16 cellular contexts compared by ENCODE assay signal in the genomic region with DNA sequence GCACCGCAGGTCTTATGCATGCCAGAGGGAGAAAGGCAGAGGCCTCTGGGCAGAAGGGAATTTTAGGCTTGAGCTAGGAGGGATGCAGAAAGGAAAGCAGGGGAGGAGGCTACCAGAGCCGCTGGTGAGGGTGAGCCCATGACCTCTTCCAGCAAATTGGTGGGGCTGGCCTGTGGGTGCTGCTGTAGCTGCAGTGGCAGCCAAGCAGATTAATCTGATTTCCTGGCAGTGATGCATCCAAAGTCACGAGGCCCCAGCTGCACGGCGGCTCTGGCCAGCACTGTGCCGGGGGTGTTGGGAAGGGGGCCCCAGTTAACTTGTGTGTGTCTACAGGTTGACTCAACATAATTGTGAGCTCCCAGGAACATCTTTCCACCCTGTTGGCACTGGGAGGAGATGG. TPM values are rescaled to one million over a fixed set of nuclear protein-coding genes. Genes with fewer than 3 reads are reported as not detected.
"Had no signal": no experiment of that assay in that cellular context is flagged by ENCODE, and none has a peak within 500 bp of the region (broad histone marks: within the 10 kb centered on the region; RNA-seq: fewer than 3 reads in every experiment).

No MANE protein-coding gene starts in this region.

- ATAC-seq: activated T-cell treated with anti-CD3 and anti-CD28 coated beads, Interleukin-2, amount 50 U/mL, for 72 hours; effector memory CD8-positive, alpha-beta T cell; left lung; naive thymus-derived CD4-positive, alpha-beta T cell; stimulated activated naive CD8-positive, alpha-beta T cell treated with anti-CD3 and anti-CD28 coated beads, Interleukin-15, Interleukin-2, amounts not matched to agents 100 U/mL and 50 U/mL, for 24 hours; T-helper 17 cell had no signal

- DNase-seq: activated CD4-positive, alpha-beta T cell treated with anti-CD3 and anti-CD28 coated beads for 1 hour; activated CD8-positive, alpha-beta memory T cell treated with anti-CD3 and anti-CD28 coated beads for 24 hours; activated CD8-positive, alpha-beta memory T cell treated with anti-CD3 and anti-CD28 coated beads, Interleukin-2, amount 50 U/mL, for 48 hours; activated gamma-delta T cell; activated T-cell treated with anti-CD3 and anti-CD28 coated beads, Interleukin-2, amount 50 U/mL, for 72 hours; dermis blood vessel endothelial cell; effector memory CD8-positive, alpha-beta T cell; esophagus squamous epithelium; left lung; naive thymus-derived CD4-positive, alpha-beta T cell; retina; stimulated activated CD4-positive, alpha-beta T cell treated with anti-CD3 and anti-CD28 coated beads, Interleukin-12 subunit alpha, Interleukin-12 subunit beta, amount 100 ng/mL, for 4 hours; stimulated activated CD4-positive, alpha-beta T cell treated with anti-CD3 and anti-CD28 coated beads, Interleukin-1b, Interleukin-23, amount 100 ng/mL, for 48 hours; stimulated activated naive CD8-positive, alpha-beta T cell treated with anti-CD3 and anti-CD28 coated beads, Interleukin-15, Interleukin-2, amounts not matched to agents 100 U/mL and 50 U/mL, for 24 hours; T-helper 17 cell; WERI-Rb-1 had no signal

RNA-seq across cellular contexts. Expression of a gene that starts 41.4 kb away (rescaled TPM):
- total RNA-seq: dermis blood vessel endothelial cell had no signal
